8 cellular contexts compared by ENCODE assay signal in the genomic region with DNA sequence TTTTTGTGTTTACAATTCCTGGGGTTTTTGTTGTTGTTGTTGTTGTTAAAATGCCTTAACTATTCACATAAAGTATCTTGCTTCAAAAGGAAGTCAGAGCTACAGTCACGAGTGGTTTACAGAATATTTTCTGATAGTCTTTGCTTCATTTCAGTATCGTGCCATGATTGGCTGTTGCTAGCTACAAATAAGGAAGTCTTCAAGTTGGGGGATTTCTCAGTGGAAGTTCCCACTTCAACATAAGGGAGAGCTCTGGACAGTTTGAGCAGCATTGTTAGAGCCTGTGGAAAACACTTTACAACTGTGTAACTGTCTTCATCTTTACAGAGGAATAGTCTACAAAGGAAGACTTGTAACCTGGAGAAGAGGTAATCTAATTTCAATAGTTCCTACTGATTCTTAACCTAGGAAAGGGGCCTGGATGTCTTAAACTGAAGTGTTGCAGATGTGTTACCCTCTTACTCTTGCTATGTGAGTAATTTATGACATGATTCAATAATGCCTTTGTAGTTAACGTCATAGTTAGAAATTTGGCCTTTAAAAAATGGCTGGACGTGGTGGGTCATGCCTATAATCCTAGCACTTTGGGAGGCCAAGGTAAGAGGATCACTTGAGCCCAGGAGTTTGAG. TPM values are rescaled to one million over a fixed set of nuclear protein-coding genes. Genes with fewer than 3 reads are reported as not detected.
A peak's percentile ranks its signal among the peaks of the same experiment; 100 is the strongest.
DNase-seq lines count a peak whose midpoint lies in the region; ATAC-seq and TF ChIP-seq lines count a peak whose summit lies in the region.

No MANE protein-coding gene starts in this region.

- peak; percentile 76 for TF ChIP-seq POLR2A in Raji (IDR thresholded peaks at IDR 0.05; ENCODE audit: insufficient read depth, low read depth, low read length)

- DNase-seq in Right ventricle myocardium inferior (ENCODE audit: missing footprints) = no peak
- no peak for DNase-seq in cardiac septum (ENCODE audit: low spot score)
- DNase-seq in epithelial cell of esophagus (ENCODE audit: low read depth) = peak; percentile 35
- DNase-seq in nucleus accumbens (lab: John Stamatoyannopoulos, UW) = no peak
- no peak for DNase-seq in mucosa of gallbladder (ENCODE audit: low spot score)

- no peaks in the 10 kb centered on the region for H3K9me3 ChIP-seq in neutrophil

- no peaks in the 10 kb centered on the region for H3K27me3 ChIP-seq in neutrophil

- TF ChIP-seq CTCF in epithelial cell of esophagus (IDR thresholded peaks at IDR 0.05; ENCODE audit: insufficient read depth, low read depth, low read length, missing control alignments) (no peak), neutrophil (IDR thresholded peaks at IDR 0.05) (no peak)

- H3K36me3 ChIP-seq in neutrophil = no peaks in the 10 kb centered on the region

- intact Hi-C loops in Right ventricle myocardium inferior (cut with DNase I) (no loop called here), cardiac septum (cut with DNase I) (no loop called here)

- H3K27ac ChIP-seq in neutrophil = peak overlapping the region; percentile 85

- H3K4me3 ChIP-seq in epithelial cell of esophagus (ENCODE audit: low read length) (no peak overlapping the region), neutrophil (ENCODE audit: low read depth in 1 of 2, low read length in 1 of 2) (peak overlapping the region; percentile 19 to 54)

- H3K4me1 ChIP-seq in neutrophil (ENCODE audit: control insufficient read depth in 1 of 2, insufficient read depth in 1 of 2, low read depth in 1 of 2, low read length in 1 of 2) = peaks cover 60 to 67% of the 10 kb centered on the region in 2 experiments

- ATAC-seq in Right ventricle myocardium inferior = peak; percentile 79
- peak; percentile 80 for ATAC-seq in HG02884 (IDR thresholded peaks at IDR 0.05; ENCODE audit: unreplicated experiment)

RNA-seq across cellular contexts. Expression of a gene that starts 23.4 kb away (rescaled TPM):
- total RNA-seq in Right ventricle myocardium inferior = 30.9 TPM
- 30.1 TPM for total RNA-seq in cardiac septum
- 55.0 TPM for total RNA-seq in mucosa of gallbladder
